In the genomic region with DNA sequence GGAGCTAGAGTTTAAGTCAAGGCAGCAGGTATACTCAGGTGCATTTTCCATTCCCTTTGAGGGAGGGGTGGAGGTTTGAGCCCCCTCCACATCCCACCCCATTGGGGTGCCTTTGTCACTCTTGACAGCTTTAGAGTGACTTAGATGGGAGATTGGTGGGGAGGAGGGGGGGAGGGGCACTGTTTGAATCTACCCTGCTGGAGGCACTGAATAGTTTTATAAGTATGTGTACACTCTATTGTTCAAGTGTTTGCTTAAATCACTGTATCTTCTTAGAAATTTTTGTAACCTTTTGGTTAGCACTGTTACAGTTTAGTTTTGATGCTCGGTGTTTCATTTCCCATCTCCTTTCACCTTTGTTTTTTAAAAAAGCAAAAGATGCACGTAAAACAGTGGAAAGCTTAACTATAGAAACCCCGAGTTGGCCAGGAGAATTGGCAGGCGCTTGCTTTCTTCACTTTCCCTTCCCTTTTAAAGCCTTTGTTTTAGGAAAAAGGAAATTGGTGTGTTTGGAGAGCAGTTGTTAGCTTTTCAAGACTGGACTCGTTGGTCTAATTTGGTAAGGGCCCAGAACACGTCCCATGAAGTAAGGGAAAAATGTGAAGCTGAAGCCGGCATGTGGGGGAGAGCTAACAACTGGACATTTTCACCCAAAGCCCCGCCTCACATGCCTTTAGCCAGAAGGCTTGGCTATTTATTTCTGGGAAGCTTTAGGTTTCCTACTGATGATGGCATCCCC, we compare ENCODE assay signal across 10 cellular contexts. TPM values are rescaled to one million over a fixed set of nuclear protein-coding genes. Genes with fewer than 3 reads are reported as not detected.
DNase-seq lines count a peak whose midpoint lies in the region; ATAC-seq and TF ChIP-seq lines count a peak whose summit lies in the region.
"Had no signal": no experiment of that assay in that cellular context is flagged by ENCODE, and none has a peak within 500 bp of the region (broad histone marks: within the 10 kb centered on the region; RNA-seq: fewer than 3 reads in every experiment).

No MANE protein-coding gene starts in this region.

- DNase-seq in Panc1 (ENCODE audit: low read depth, low spot score) (no peak), medulla oblongata (ENCODE audit: extremely low spot score) (peak; percentile 36), testis (peak; percentile 29), AML-193 (lab: John Stamatoyannopoulos, UW) (no peak), NCI-H146 (lab: John Stamatoyannopoulos, UW) (no peak), NCI-H510A (lab: John Stamatoyannopoulos, UW) (no peak)
- DNase-seq: activated CD4-positive, alpha-beta T cell treated with anti-CD3 and anti-CD28 coated beads, Interleukin-2, amount 50 U/mL, for 48 hours; glutamatergic neuron; SHP77 had no signal

- H3K27ac ChIP-seq in Panc1 (ENCODE audit: low read length) (no peak overlapping the region), cingulate gyrus (ENCODE audit: low read depth, low read length) (peak overlapping the region; percentile 7), testis (peak overlapping the region; percentile 39 to 62)

- CTCF ChIA-PET in Panc1 (lab: Charles Lee): no interaction called here

- WGBS in testis, 2 donors: 23 to 28% methylated on average over 8 of the region's 8 CpGs

- in situ Hi-C loops in Panc1 (cut with HindIII; ENCODE audit: low pct_unique_long_range_greater_than_20kb, low sequenced_read_pairs): no loop called here

- POLR2A ChIA-PET in Panc1 (lab: Charles Lee): interaction anchor here (0.7 kb wide), 1 partner anchor 557 kb away, joined by 3 read pairs; no protein-coding TSS in a partner anchor

- intact Hi-C loops in Panc1 (cut with micrococcal nuclease; ENCODE audit: unreplicated experiment): no loop called here
- intact Hi-C loops in testis (cut with DNase I; ENCODE audit: low total_unique reads): no loop called here

- H3K9me3 ChIP-seq in Panc1 (ENCODE audit: control insufficient read depth, insufficient read depth, low read depth, low read length) (no peaks in the 10 kb centered on the region), testis (no peaks in the 10 kb centered on the region)

- no peak for ATAC-seq in Panc1

- BruUV-seq in Panc1 (replicated peaks; lab: Mats Ljungman, UMichigan): TSS peak; percentile 46

- H3K4me3 ChIP-seq in Panc1 (ENCODE audit: low read depth in 2 of 2, low read length in 2 of 2) (no peak overlapping the region), testis (no peak overlapping the region)

- TF ChIP-seq CTCF in Panc1 (IDR thresholded peaks at IDR 0.05) (no peak), testis (IDR thresholded peaks at IDR 0.05) (no peak)

- H3K4me1 ChIP-seq in Panc1 (ENCODE audit: control insufficient read depth, insufficient read depth, low read length) (no peaks in the 10 kb centered on the region), testis (peaks cover 22% of the 10 kb centered on the region)

- H3K27me3 ChIP-seq in Panc1 (ENCODE audit: control insufficient read depth, insufficient read depth, low read length): no peaks in the 10 kb centered on the region
- no peaks in the 10 kb centered on the region for H3K27me3 ChIP-seq in testis

- no peak for TF ChIP-seq POLR2A in testis (IDR thresholded peaks at IDR 0.05)

- no peaks in the 10 kb centered on the region for H3K36me3 ChIP-seq in Panc1 (ENCODE audit: control insufficient read depth, insufficient read depth, low read length)
- H3K36me3 ChIP-seq in testis (ENCODE audit: low read depth, missing control alignments): no peaks in the 10 kb centered on the region

RNA-seq across cellular contexts. Expression of a gene that starts 42.8 kb away (rescaled TPM):
- total RNA-seq in Panc1 (2021; ENCODE audit: unreplicated experiment) (30.7 TPM), testis (100 to 1,000 TPM in 1 of 2 donors, 10 to 100 TPM in 1; 79.7 to 122 TPM)
- 7.5 TPM for polyA plus RNA-seq in Panc1 (2012; ENCODE audit: insufficient read length)
- 49.2 TPM for polyA plus RNA-seq in testis (ENCODE audit: insufficient read depth, low read depth, low replicate concordance)

Comparison
In these comparisons a context has a peak if more than half of its experiments do, and no peak if none do; other contexts are left out.
1. DNase-seq: peak in medulla oblongata (single experiment) and testis (single experiment); none in Panc1 (single experiment), AML-193 (0 of 2), NCI-H146 (single experiment) and NCI-H510A (single experiment).